Comparison of ENCODE assay signal across 16 cellular contexts in the genomic region with DNA sequence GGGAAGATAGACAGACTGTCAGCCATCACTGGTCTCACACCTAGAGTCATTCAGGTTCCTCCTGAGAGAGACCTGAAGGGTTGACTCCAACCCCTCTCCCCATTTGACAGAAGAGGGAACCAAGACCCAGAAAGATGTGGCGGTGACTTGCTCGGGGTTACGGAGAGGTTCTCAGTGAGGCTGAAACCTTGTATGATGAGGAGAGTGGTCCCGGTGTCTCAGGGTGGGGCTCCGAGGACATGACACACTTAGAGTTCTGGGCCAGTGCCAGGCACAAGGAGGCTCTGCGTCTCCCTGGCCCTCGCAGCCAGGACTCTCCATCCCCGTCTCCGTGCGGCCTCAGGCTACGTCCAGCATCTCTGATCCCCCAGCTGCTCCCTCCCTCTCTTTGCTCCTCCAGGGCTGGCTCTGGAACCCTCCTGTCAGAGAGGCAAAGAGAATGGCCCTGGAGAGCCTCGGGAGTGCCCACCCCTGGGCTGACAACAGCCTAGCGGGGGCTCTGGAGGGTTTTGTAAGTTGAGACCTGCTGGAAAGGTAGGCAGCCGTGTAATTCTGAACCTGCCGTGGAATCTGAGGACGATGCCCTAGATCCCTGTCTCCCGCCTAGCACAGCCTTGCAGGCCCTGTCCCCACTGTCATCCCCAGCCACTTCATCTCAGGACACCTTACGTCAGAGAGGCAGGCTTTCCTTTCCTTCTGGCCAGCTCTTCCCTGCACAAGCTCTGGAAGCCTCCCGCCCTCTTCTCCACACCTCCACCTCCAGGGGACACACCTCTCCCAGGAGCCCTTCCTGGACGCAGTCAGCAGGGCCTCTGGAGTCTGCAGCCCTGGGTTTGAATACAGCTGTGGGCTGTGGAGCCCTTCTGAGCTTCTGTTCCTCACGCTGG. TPM values are rescaled to one million over a fixed set of nuclear protein-coding genes. Genes with fewer than 3 reads are reported as not detected.
DNase-seq lines count a peak whose midpoint lies in the region; ATAC-seq and TF ChIP-seq lines count a peak whose summit lies in the region.
"Had no signal": no experiment of that assay in that cellular context is flagged by ENCODE, and none has a peak within 500 bp of the region (broad histone marks: within the 10 kb centered on the region; RNA-seq: fewer than 3 reads in every experiment).

No MANE protein-coding gene starts in this region.

- H3K27ac Mint-ChIP-seq in T-helper 2 cell treated with Interferon-gamma antibody and Interleukin-4, amounts not matched to agents 5 μg/mL and 100 μg/mL, for 36 hours = peak overlapping the region; percentile 65
- peak overlapping the region; percentile 97 to 100 (median 100) for H3K27ac Mint-ChIP-seq in immature natural killer cell
- H3K27ac Mint-ChIP-seq in stimulated activated effector memory CD8-positive, alpha-beta T cell treated with anti-CD3 and anti-CD28 coated beads, Interleukin-12 subunit alpha, Interleukin-12 subunit beta, amount 100 ng/mL, for 72 hours = peak overlapping the region; percentile 94
- H3K27ac Mint-ChIP-seq: activated CD4-positive, alpha-beta T cell treated with anti-CD3 and anti-CD28 coated beads for 36 hours; mesothelial cell of epicardium had no signal

- no peak overlapping the region for H3K4me3 Mint-ChIP-seq in T-helper 2 cell treated with Interferon-gamma antibody and Interleukin-4, amounts not matched to agents 5 μg/mL and 100 μg/mL, for 36 hours
- H3K4me3 Mint-ChIP-seq in immature natural killer cell = peak overlapping the region; percentile 96 to 100 (median 97)
- peak overlapping the region; percentile 96 for H3K4me3 Mint-ChIP-seq in stimulated activated effector memory CD8-positive, alpha-beta T cell treated with anti-CD3 and anti-CD28 coated beads, Interleukin-12 subunit alpha, Interleukin-12 subunit beta, amount 100 ng/mL, for 72 hours
- H3K4me3 Mint-ChIP-seq: activated CD4-positive, alpha-beta T cell treated with anti-CD3 and anti-CD28 coated beads for 36 hours; mesothelial cell of epicardium had no signal

- peaks cover 65% of the 10 kb centered on the region for H3K4me1 Mint-ChIP-seq in T-helper 2 cell treated with Interferon-gamma antibody and Interleukin-4, amounts not matched to agents 5 μg/mL and 100 μg/mL, for 36 hours (ENCODE audit: low read depth)
- peaks cover 76 to 77% of the 10 kb centered on the region in 2 donors for H3K4me1 Mint-ChIP-seq in immature natural killer cell
- peaks cover 81% of the 10 kb centered on the region for H3K4me1 Mint-ChIP-seq in stimulated activated effector memory CD8-positive, alpha-beta T cell treated with anti-CD3 and anti-CD28 coated beads, Interleukin-12 subunit alpha, Interleukin-12 subunit beta, amount 100 ng/mL, for 72 hours

- H3K9me3 Mint-ChIP-seq in T-helper 2 cell treated with Interferon-gamma antibody and Interleukin-4, amounts not matched to agents 5 μg/mL and 100 μg/mL, for 36 hours = no peaks in the 10 kb centered on the region
- no peaks in the 10 kb centered on the region for H3K9me3 Mint-ChIP-seq in immature natural killer cell
- no peaks in the 10 kb centered on the region for H3K9me3 Mint-ChIP-seq in stimulated activated effector memory CD8-positive, alpha-beta T cell treated with anti-CD3 and anti-CD28 coated beads, Interleukin-12 subunit alpha, Interleukin-12 subunit beta, amount 100 ng/mL, for 72 hours
- H3K9me3 Mint-ChIP-seq: mesothelial cell of epicardium had no signal

- DNase-seq in T-helper 2 cell treated with Interferon-gamma antibody and Interleukin-4, amounts not matched to agents 5 μg/mL and 100 μg/mL, for 36 hours (ENCODE audit: low spot score) = no peak
- DNase-seq in T-helper 2 cell (no peak), RWPE1 (ENCODE audit: low spot score) (no peak), immature natural killer cell (peak in 2 of 3 donors; percentile 18 to 19)
- DNase-seq in stimulated activated effector memory CD8-positive, alpha-beta T cell treated with anti-CD3 and anti-CD28 coated beads, Interleukin-12 subunit alpha, Interleukin-12 subunit beta, amount 100 ng/mL, for 72 hours (ENCODE audit: low spot score in 2 of 2) = no peak
- DNase-seq in effector CD4-positive, alpha-beta T cell = no peak
- DNase-seq: activated CD4-positive, alpha-beta T cell treated with anti-CD3 and anti-CD28 coated beads for 36 hours; activated effector memory CD4-positive, alpha-beta T cell treated with anti-CD3 and anti-CD28 coated beads, Interleukin-2, amount 50 U/mL, for 16 hours; NCI-H1694; NCI-H510A; stimulated activated CD4-positive, alpha-beta T cell treated with anti-CD3 and anti-CD28 coated beads, Interleukin-4, amount 100 ng/mL, for 4 hours; stimulated activated naive CD4-positive, alpha-beta T cell treated with Interleukin-2 at 50 U/mL for 16 hours had no signal

- CTCF ChIA-PET in RWPE1 (lab: Yijun Ruan, JAX) = interaction anchor here (0.6 kb wide), 1 partner anchor 659 kb away, joined by 3 read pairs; no protein-coding TSS in a partner anchor

- TF ChIP-seq CTCF in RWPE1 (conservative IDR thresholded peaks at IDR 0.05; ENCODE audit: low read depth) = no peak

- H3K27ac ChIP-seq in RWPE1 = peak overlapping the region; percentile 71
- H3K27ac ChIP-seq: ascending aorta had no signal

- H3K27me3 Mint-ChIP-seq in T-helper 2 cell treated with Interferon-gamma antibody and Interleukin-4, amounts not matched to agents 5 μg/mL and 100 μg/mL, for 36 hours (ENCODE audit: low read depth) = peaks cover 5% of the 10 kb centered on the region
- peaks cover 63 to 81% (median 71%) of the 10 kb centered on the region in 3 donors for H3K27me3 Mint-ChIP-seq in immature natural killer cell (ENCODE audit: low read depth in 3 of 3)

- peaks cover 48% of the 10 kb centered on the region for H3K36me3 Mint-ChIP-seq in T-helper 2 cell treated with Interferon-gamma antibody and Interleukin-4, amounts not matched to agents 5 μg/mL and 100 μg/mL, for 36 hours (ENCODE audit: low read depth)
- H3K36me3 Mint-ChIP-seq in immature natural killer cell = peaks cover 31 to 58% (median 42%) of the 10 kb centered on the region in 3 donors
- H3K36me3 Mint-ChIP-seq in stimulated activated effector memory CD8-positive, alpha-beta T cell treated with anti-CD3 and anti-CD28 coated beads, Interleukin-12 subunit alpha, Interleukin-12 subunit beta, amount 100 ng/mL, for 72 hours = peaks cover 74% of the 10 kb centered on the region

- ATAC-seq in stimulated activated effector memory CD8-positive, alpha-beta T cell treated with anti-CD3 and anti-CD28 coated beads, Interleukin-12 subunit alpha, Interleukin-12 subunit beta, amount 100 ng/mL, for 72 hours = no peak
- ATAC-seq in HG02798 (IDR thresholded peaks at IDR 0.05; ENCODE audit: poor library complexity, unreplicated experiment) (no peak), GM19452 (IDR thresholded peaks at IDR 0.05; ENCODE audit: unreplicated experiment) (no peak)
- ATAC-seq: activated CD4-positive, alpha-beta T cell treated with anti-CD3 and anti-CD28 coated beads for 36 hours had no signal

- POLR2A ChIA-PET in RWPE1 (lab: Yijun Ruan, JAX; ENCODE audit: low non-redundant PET) = no interaction called here

RNA-seq across cellular contexts. Expression of gene EFHD2, which starts 4.1 kb away (rescaled TPM):
- polyA plus RNA-seq in immature natural killer cell = 1,000 to 10,000 TPM in 1 of 3 donors, 100 to 1,000 TPM in 2; 686 to 1,063 (median 771) TPM

RNA-seq across cellular contexts. Expression of gene CTRC, which starts 24.4 kb away (rescaled TPM):
- polyA plus RNA-seq in immature natural killer cell = not detected

RNA-seq across cellular contexts. Expression of gene CELA2A, which starts 42.7 kb away (rescaled TPM):
- not detected for polyA plus RNA-seq in immature natural killer cell

Comparison
In these comparisons a context has a peak if more than half of its experiments do, and no peak if none do; other contexts are left out.
1. DNase-seq: peak in immature natural killer cell (2 of 3); none in T-helper 2 cell treated with Interferon-gamma antibody and Interleukin-4, amounts not matched to agents 5 μg/mL and 100 μg/mL, for 36 hours (single experiment), T-helper 2 cell (0 of 5), RWPE1 (single experiment), stimulated activated effector memory CD8-positive, alpha-beta T cell treated with anti-CD3 and anti-CD28 coated beads, Interleukin-12 subunit alpha, Interleukin-12 subunit beta, amount 100 ng/mL, for 72 hours (0 of 2) and effector CD4-positive, alpha-beta T cell (single experiment).
2. Peak in every context shown above with its lines, with median percentiles within 50 percentile points of each other: H3K27ac Mint-ChIP-seq.